15 cellular contexts compared by ENCODE assay signal in genomic region chr5:40376566-40376965, GRCh38.
DNase-seq lines count a peak whose midpoint lies in the region; ATAC-seq and TF ChIP-seq lines count a peak whose summit lies in the region.
"Had no signal": no experiment of that assay in that cellular context is flagged by ENCODE, and none has a peak within 500 bp of the region (broad histone marks: within the 10 kb centered on the region; RNA-seq: fewer than 3 reads in every experiment).

No MANE protein-coding gene starts in this region.

- intact Hi-C loops in posterior cingulate gyrus (cut with DNase I), result no loop called here

- no peak overlapping the region for H3K4me3 Mint-ChIP-seq in effector memory CD8-positive, alpha-beta T cell
- H3K4me3 Mint-ChIP-seq: activated T-helper 1 cell treated with anti-CD3 and anti-CD28 coated beads, Interleukin-12 subunit alpha, Interleukin-12 subunit beta, Interleukin-2, Interleukin-4 antibody, amounts not matched to agents 30 ng/mL and 10 ng/mL and 1 ng/mL, durations not matched to agents 14 hours and 24 hours and 36 hours; brain had no signal

- H3K4me1 Mint-ChIP-seq in effector memory CD8-positive, alpha-beta T cell (ENCODE audit: low read depth in 2 of 2), result peaks cover 17 to 30% of the 10 kb centered on the region in 2 donors
- H3K4me1 Mint-ChIP-seq: brain had no signal

- H4K20me1 ChIP-seq in DOHH2 (ENCODE audit: control insufficient read depth, insufficient read depth, low read depth, low read length), result no peaks in the 10 kb centered on the region

- no peak for DNase-seq in posterior cingulate gyrus
- no peak for DNase-seq in effector memory CD8-positive, alpha-beta T cell
- DNase-seq in stimulated activated CD4-positive, alpha-beta T cell treated with anti-CD3 and anti-CD28 coated beads, Interleukin-2, amount 100 ng/mL, for 48 hours, result no peak
- DNase-seq: NCI-H446 treated with DMSO at 0.1 percent for 48 hours; SIG-M5; stimulated activated CD4-positive, alpha-beta T cell treated with anti-CD3 and anti-CD28 coated beads, Interleukin-1b, Interleukin-23, amount 100 ng/mL, for 48 hours had no signal

- H3K9me3 Mint-ChIP-seq in effector memory CD8-positive, alpha-beta T cell, result no peaks in the 10 kb centered on the region
- H3K9me3 Mint-ChIP-seq: brain had no signal

- peak overlapping the region; percentile 29 for H3K4me3 ChIP-seq in DOHH2 (ENCODE audit: low read length)
- H3K4me3 ChIP-seq: hepatocyte, lung had no signal

- H3K4me1 ChIP-seq in DOHH2 (ENCODE audit: control insufficient read depth, low read length), result peaks cover 34% of the 10 kb centered on the region

- TF ChIP-seq CTCF in DOHH2 (IDR thresholded peaks at IDR 0.05; ENCODE audit: low read depth, low read length, poor library complexity, severe bottlenecking), result no peak

- H3K27ac ChIP-seq in DOHH2 (ENCODE audit: low read depth, low read length), result peak overlapping the region; percentile 37
- H3K27ac ChIP-seq: hepatocyte had no signal

- no peaks in the 10 kb centered on the region for H3K27me3 Mint-ChIP-seq in effector memory CD8-positive, alpha-beta T cell
- H3K27me3 Mint-ChIP-seq: brain had no signal

- H3K27ac Mint-ChIP-seq in effector memory CD8-positive, alpha-beta T cell, result peak overlapping the region in 1 of 2 donors; percentile 49
- H3K27ac Mint-ChIP-seq: activated T-helper 1 cell treated with anti-CD3 and anti-CD28 coated beads, Interleukin-12 subunit alpha, Interleukin-12 subunit beta, Interleukin-2, Interleukin-4 antibody, amounts not matched to agents 30 ng/mL and 10 ng/mL and 1 ng/mL, durations not matched to agents 14 hours and 24 hours and 36 hours; brain had no signal

- H3K36me3 Mint-ChIP-seq in effector memory CD8-positive, alpha-beta T cell (ENCODE audit: insufficient read depth), result peaks cover 5% of the 10 kb centered on the region
- H3K36me3 Mint-ChIP-seq: brain had no signal

- ATAC-seq in GM19395 (IDR thresholded peaks at IDR 0.05; ENCODE audit: unreplicated experiment) (peak; percentile 57), HG02798 (IDR thresholded peaks at IDR 0.05; ENCODE audit: poor library complexity, unreplicated experiment) (peak; percentile 79), HG03520 (IDR thresholded peaks at IDR 0.05; ENCODE audit: unreplicated experiment) (peak; percentile 62), HG02884 (IDR thresholded peaks at IDR 0.05; ENCODE audit: unreplicated experiment) (no peak)
- ATAC-seq in effector memory CD8-positive, alpha-beta T cell (replicated peaks), result no peak

- no peaks in the 10 kb centered on the region for H3K36me3 ChIP-seq in DOHH2 (ENCODE audit: control insufficient read depth, low read length)

- H3K27me3 ChIP-seq in DOHH2 (ENCODE audit: control insufficient read depth, low read length), result no peaks in the 10 kb centered on the region
- H3K27me3 ChIP-seq: hepatocyte had no signal

- peak overlapping the region; percentile 53 for H3K4me2 ChIP-seq in DOHH2 (ENCODE audit: low read length)
- H3K4me2 ChIP-seq: hepatocyte had no signal

- no peaks in the 10 kb centered on the region for H3K79me2 ChIP-seq in DOHH2 (ENCODE audit: control insufficient read depth, low read length)
- H3K79me2 ChIP-seq: hepatocyte had no signal

- no peaks in the 10 kb centered on the region for H3F3A ChIP-seq in DOHH2 (ENCODE audit: control insufficient read depth, insufficient read depth)

- H3K9me2 ChIP-seq in DOHH2 (replicated peaks; ENCODE audit: control insufficient read depth, low read length), result no peaks in the 10 kb centered on the region

- H3K9me3 ChIP-seq in DOHH2 (ENCODE audit: control insufficient read depth, insufficient read depth, low read length), result peaks cover 4% of the 10 kb centered on the region; the same call in 1 of the 2 replicates

Comparison
In these comparisons a context has a peak if more than half of its experiments do, and no peak if none do; other contexts are left out.
1. ATAC-seq: peak in GM19395 (single experiment), HG02798 (single experiment) and HG03520 (single experiment); none in HG02884 (single experiment) and effector memory CD8-positive, alpha-beta T cell (single experiment).